In the genomic region with DNA sequence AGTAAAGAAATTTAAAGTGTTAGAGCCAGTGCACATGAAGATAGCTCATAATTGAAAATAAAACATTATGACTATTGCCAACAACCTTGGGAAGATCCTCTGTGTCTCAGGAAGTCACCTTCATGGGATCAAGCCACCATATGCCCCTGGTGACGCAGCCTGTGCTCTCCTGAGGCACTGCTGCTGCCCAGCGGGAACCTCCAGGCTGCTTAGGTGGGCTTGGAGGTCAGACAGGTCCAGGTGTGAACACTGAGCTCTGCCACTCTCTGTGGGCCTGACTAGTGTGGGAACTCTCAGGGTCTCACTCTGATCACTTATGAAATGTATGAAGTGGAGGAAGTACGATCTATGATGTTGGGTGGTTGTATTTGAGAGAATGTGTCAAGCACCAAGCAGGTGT, we compare ENCODE assay signal across 35 cellular contexts.
"Had no signal": no experiment of that assay in that cellular context is flagged by ENCODE, and none has a peak within 500 bp of the region (broad histone marks: within the 10 kb centered on the region; RNA-seq: fewer than 3 reads in every experiment).

No MANE protein-coding gene starts in this region.

- DNase-seq: activated CD4-positive, alpha-beta memory T cell treated with anti-CD3 and anti-CD28 coated beads, Interleukin-2, amount 10 ng/mL, durations not matched to agents 7 days and 5 days; activated CD4-positive, alpha-beta T cell treated with anti-CD3 and anti-CD28 coated beads for 1 hour; activated CD4-positive, alpha-beta T cell treated with anti-CD3 and anti-CD28 coated beads for 48 hours; activated CD4-positive, CD25-positive, alpha-beta regulatory T cell; activated CD8-positive, alpha-beta memory T cell treated with anti-CD3 and anti-CD28 coated beads for 24 hours; activated CD8-positive, alpha-beta memory T cell treated with anti-CD3 and anti-CD28 coated beads, Interleukin-2, amount 10 ng/mL, durations not matched to agents 7 days and 5 days; activated CD8-positive, alpha-beta memory T cell treated with anti-CD3 and anti-CD28 coated beads, Interleukin-2, amount 50 U/mL, for 48 hours; activated effector memory CD4-positive, alpha-beta T cell treated with anti-CD3 and anti-CD28 coated beads, Interleukin-2, amount 50 U/mL, for 16 hours; activated naive CD4-positive, alpha-beta T cell; activated naive CD4-positive, alpha-beta T cell treated with anti-CD3 and anti-CD28 coated beads, Interleukin-2, amount 50 U/mL, for 16 hours; activated naive CD8-positive, alpha-beta T cell treated with anti-CD3 and anti-CD28 coated beads, Interleukin-2, amount 10 ng/mL, durations not matched to agents 7 days and 5 days; activated T-cell treated with anti-CD3 and anti-CD28 coated beads, Interleukin-2, amount 50 U/mL, for 48 hours; body of pancreas; NCI-H1092 treated with DMSO at 0.1 percent for 48 hours; NCI-H1417; NCI-H146; NCI-H187; NCI-H2029 treated with DMSO at 0.1 percent for 48 hours; NCI-H2107; NCI-H2171 treated with DMSO at 0.1 percent for 48 hours; NCI-H2227 treated with DMSO at 0.1 percent for 48 hours; NCI-H446; NCI-H510A treated with DMSO at 0.1 percent for 48 hours; NCI-H69; NK-92 treated with Interleukin-12 subunit alpha and Interleukin-12 subunit beta, amount 100 ng/mL, for 24 hours; PC-9; SIG-M5; SW 1271; T1000; WERI-Rb-1 had no signal

- H3K4me1 Mint-ChIP-seq: activated CD4-positive, alpha-beta memory T cell treated with anti-CD3 and anti-CD28 coated beads, Interleukin-2, amount 10 ng/mL, durations not matched to agents 7 days and 5 days; activated CD8-positive, alpha-beta memory T cell treated with anti-CD3 and anti-CD28 coated beads, Interleukin-2, amount 10 ng/mL, durations not matched to agents 7 days and 5 days; activated naive CD8-positive, alpha-beta T cell treated with anti-CD3 and anti-CD28 coated beads, Interleukin-2, amount 10 ng/mL, durations not matched to agents 7 days and 5 days had no signal

- H3K4me1 ChIP-seq: adrenal gland, body of pancreas, breast epithelium had no signal

- H3K36me3 ChIP-seq: breast epithelium had no signal

- ATAC-seq: activated CD8-positive, alpha-beta memory T cell treated with anti-CD3 and anti-CD28 coated beads, Interleukin-2, amount 10 ng/mL, durations not matched to agents 7 days and 5 days; body of pancreas; Right ventricle myocardium inferior had no signal

- H3K9ac ChIP-seq: KMS-11 had no signal

- H3K4me2 ChIP-seq: KMS-11, PC-9 had no signal

- H3K27ac ChIP-seq: body of pancreas, breast epithelium, KMS-11, PC-9, RWPE1, WERI-Rb-1 had no signal

- H3K4me3 Mint-ChIP-seq: activated CD4-positive, alpha-beta memory T cell treated with anti-CD3 and anti-CD28 coated beads, Interleukin-2, amount 10 ng/mL, durations not matched to agents 7 days and 5 days; activated CD8-positive, alpha-beta memory T cell treated with anti-CD3 and anti-CD28 coated beads, Interleukin-2, amount 10 ng/mL, durations not matched to agents 7 days and 5 days; activated naive CD8-positive, alpha-beta T cell treated with anti-CD3 and anti-CD28 coated beads, Interleukin-2, amount 10 ng/mL, durations not matched to agents 7 days and 5 days had no signal

- H3K4me3 ChIP-seq: adrenal gland, body of pancreas, breast epithelium, PC-9 had no signal

- H3K27me3 Mint-ChIP-seq: activated CD4-positive, alpha-beta memory T cell treated with anti-CD3 and anti-CD28 coated beads, Interleukin-2, amount 10 ng/mL, durations not matched to agents 7 days and 5 days; activated CD8-positive, alpha-beta memory T cell treated with anti-CD3 and anti-CD28 coated beads, Interleukin-2, amount 10 ng/mL, durations not matched to agents 7 days and 5 days; activated naive CD8-positive, alpha-beta T cell treated with anti-CD3 and anti-CD28 coated beads, Interleukin-2, amount 10 ng/mL, durations not matched to agents 7 days and 5 days had no signal

- H3K9me3 ChIP-seq: adrenal gland, body of pancreas, breast epithelium had no signal

- H3K27me3 ChIP-seq: adrenal gland, body of pancreas, breast epithelium had no signal

- H3K27ac Mint-ChIP-seq: activated CD4-positive, alpha-beta memory T cell treated with anti-CD3 and anti-CD28 coated beads, Interleukin-2, amount 10 ng/mL, durations not matched to agents 7 days and 5 days; activated CD8-positive, alpha-beta memory T cell treated with anti-CD3 and anti-CD28 coated beads, Interleukin-2, amount 10 ng/mL, durations not matched to agents 7 days and 5 days had no signal

- H3K9me3 Mint-ChIP-seq: activated CD4-positive, alpha-beta memory T cell treated with anti-CD3 and anti-CD28 coated beads, Interleukin-2, amount 10 ng/mL, durations not matched to agents 7 days and 5 days; activated naive CD8-positive, alpha-beta T cell treated with anti-CD3 and anti-CD28 coated beads, Interleukin-2, amount 10 ng/mL, durations not matched to agents 7 days and 5 days had no signal
